ENCODE assay signal across 3 cellular contexts in the genomic region with DNA sequence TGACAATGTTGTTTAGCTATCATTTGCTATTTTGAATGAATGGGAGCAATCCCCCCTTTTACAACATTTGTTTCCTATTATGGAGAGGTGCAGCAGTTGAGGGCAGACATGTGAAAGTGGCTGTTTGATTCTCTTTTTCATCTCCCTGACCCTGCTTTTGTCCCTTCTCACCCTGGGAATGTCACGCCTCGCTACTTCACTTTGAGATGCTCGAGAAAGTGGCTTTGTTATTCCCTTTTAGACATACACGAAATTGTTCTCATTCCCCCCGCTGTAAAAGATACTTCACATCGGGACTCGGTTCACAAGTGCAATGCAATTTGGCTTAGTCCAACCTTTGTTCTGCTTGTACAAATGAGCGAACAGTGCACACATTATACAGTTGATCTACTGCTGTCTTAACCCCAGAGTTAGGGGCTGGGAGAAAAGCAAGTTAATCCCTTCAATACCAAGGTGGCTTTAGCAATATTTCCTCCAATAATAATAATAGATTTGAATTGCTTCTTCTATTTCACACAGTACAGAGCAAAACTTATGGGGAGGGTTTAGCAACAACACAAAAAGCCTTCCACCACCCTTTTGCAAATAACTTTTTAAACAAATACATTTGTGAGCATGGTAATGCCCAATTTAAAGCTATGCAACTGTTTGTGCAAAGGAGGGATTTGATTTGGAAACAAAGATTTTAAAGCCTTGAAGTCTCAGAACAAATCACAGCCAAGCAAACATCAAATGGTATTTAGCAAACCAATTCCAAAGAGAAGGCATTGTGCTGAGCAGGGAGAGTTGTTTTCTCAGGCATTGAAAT.
TF ChIP-seq lines count a peak whose summit lies in the region.

No MANE protein-coding gene starts in this region.

TF ChIP-seq in SK-N-SH, 30 proteins besides CTCF, POLR2A, EP300 and RAD21 (continued from another document):
- TF ChIP-seq RXRA (IDR thresholded peaks at IDR 0.05; ENCODE audit: borderline replicate concordance, low read depth), result no peak
- TF ChIP-seq GATA2 (CRISPR knock-in tag; IDR thresholded peaks at IDR 0.05), result no peak
- no peak for TF ChIP-seq IRF3 (IDR thresholded peaks at IDR 0.05; ENCODE audit: low read depth, low read length)
- TF ChIP-seq YY1 (IDR thresholded peaks at IDR 0.05; ENCODE audit: low read depth), result no peak
- TF ChIP-seq RCOR1 (IDR thresholded peaks at IDR 0.05; ENCODE audit: low read length), result no peak
- TF ChIP-seq TCF12 (IDR thresholded peaks at IDR 0.05), result no peak
- TF ChIP-seq RFX5 (IDR thresholded peaks at IDR 0.05; ENCODE audit: low read length), result no peak
- TF ChIP-seq, protein P1, sequence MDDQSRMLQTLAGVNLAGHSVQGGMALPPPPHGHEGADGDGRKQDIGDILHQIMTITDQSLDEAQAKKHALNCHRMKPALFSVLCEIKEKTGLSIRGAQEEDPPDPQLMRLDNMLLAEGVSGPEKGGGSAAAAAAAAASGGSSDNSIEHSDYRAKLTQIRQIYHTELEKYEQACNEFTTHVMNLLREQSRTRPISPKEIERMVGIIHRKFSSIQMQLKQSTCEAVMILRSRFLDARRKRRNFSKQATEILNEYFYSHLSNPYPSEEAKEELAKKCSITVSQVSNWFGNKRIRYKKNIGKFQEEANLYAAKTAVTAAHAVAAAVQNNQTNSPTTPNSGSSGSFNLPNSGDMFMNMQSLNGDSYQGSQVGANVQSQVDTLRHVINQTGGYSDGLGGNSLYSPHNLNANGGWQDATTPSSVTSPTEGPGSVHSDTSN (IDR thresholded peaks at IDR 0.05), result no peak
- TF ChIP-seq, protein P2, sequence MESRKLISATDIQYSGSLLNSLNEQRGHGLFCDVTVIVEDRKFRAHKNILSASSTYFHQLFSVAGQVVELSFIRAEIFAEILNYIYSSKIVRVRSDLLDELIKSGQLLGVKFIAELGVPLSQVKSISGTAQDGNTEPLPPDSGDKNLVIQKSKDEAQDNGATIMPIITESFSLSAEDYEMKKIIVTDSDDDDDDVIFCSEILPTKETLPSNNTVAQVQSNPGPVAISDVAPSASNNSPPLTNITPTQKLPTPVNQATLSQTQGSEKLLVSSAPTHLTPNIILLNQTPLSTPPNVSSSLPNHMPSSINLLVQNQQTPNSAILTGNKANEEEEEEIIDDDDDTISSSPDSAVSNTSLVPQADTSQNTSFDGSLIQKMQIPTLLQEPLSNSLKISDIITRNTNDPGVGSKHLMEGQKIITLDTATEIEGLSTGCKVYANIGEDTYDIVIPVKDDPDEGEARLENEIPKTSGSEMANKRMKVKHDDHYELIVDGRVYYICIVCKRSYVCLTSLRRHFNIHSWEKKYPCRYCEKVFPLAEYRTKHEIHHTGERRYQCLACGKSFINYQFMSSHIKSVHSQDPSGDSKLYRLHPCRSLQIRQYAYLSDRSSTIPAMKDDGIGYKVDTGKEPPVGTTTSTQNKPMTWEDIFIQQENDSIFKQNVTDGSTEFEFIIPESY (IDR thresholded peaks at IDR 0.05; ENCODE audit: borderline replicate concordance, low read depth), result no peak
- TF ChIP-seq ELF1 (IDR thresholded peaks at IDR 0.05), result no peak
- no peak for TF ChIP-seq FOXJ3 (CRISPR knock-in tag; IDR thresholded peaks at IDR 0.05)
- TF ChIP-seq EZH2phosphoT487 (IDR thresholded peaks at IDR 0.05; ENCODE audit: borderline replicate concordance, low read depth), result no peak
- TF ChIP-seq FOSL2 (IDR thresholded peaks at IDR 0.05; ENCODE audit: borderline replicate concordance, low read depth), result no peak
- no peak for TF ChIP-seq JUND (IDR thresholded peaks at IDR 0.05)

TF ChIP-seq in SK-N-SH treated with all-trans-retinoic acid at 6 μM for 48 hours, 23 proteins besides CTCF, POLR2A, EP300 and RAD21:
- TF ChIP-seq CSDC2 (CRISPR knock-in tag; IDR thresholded peaks at IDR 0.05) (no peak), POU6F1 (CRISPR knock-in tag; IDR thresholded peaks at IDR 0.05; ENCODE audit: borderline replicate concordance, low read depth) (no peak), BACH2 (CRISPR knock-in tag; IDR thresholded peaks at IDR 0.05; ENCODE audit: borderline replicate concordance) (no peak), ISL1 (CRISPR knock-in tag; IDR thresholded peaks at IDR 0.05) (no peak), CSRNP3 (CRISPR knock-in tag; IDR thresholded peaks at IDR 0.05) (no peak)
TF ChIP-seq in SK-N-SH treated with all-trans-retinoic acid at 6 μM for 48 hours: peak in this region for 0.

TF ChIP-seq in neural cell, 6 proteins besides CTCF, POLR2A, EP300 and RAD21 (continued from another document):
- TF ChIP-seq SMC3 (conservative IDR thresholded peaks at IDR 0.05; ENCODE audit: poor library complexity), result no peak
